1 cellular context compared by ENCODE assay signal in the genomic region with DNA sequence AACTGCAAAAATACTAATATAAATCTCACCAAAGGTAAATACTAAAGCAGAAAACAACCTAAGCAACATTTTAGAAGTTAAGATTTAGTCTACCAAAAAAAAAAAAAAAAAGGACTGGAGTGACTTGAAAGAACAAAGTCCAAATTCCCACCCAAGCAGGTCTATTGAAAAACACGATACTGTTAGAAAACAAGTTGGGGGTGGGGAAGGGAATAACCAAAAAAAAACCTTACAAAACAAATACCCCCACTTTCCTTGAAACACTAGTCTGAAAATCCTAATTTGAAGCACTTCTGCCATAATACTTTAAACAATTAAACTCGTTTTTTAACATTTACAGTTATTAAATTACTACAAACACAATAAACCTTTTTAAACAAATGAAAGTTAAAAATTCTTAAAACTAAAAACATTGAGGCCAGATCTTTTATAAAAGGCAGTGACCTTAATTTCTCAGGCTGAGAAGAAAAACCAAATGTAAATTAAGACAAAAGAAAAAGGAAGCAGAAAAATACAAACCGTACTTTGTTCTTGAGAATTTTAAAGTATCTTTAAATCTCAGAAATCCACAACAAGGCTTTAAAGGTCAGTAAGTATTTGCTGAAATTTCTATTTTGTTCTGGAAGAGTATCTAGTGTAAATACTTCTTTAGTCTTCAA.
TF ChIP-seq lines count a peak whose summit lies in the region.

No MANE protein-coding gene starts in this region.

TF ChIP-seq in SK-N-SH treated with all-trans-retinoic acid at 6 μM for 48 hours, 23 proteins besides CTCF, POLR2A, EP300 and RAD21 (continued from another document):
- TF ChIP-seq, protein P1, sequence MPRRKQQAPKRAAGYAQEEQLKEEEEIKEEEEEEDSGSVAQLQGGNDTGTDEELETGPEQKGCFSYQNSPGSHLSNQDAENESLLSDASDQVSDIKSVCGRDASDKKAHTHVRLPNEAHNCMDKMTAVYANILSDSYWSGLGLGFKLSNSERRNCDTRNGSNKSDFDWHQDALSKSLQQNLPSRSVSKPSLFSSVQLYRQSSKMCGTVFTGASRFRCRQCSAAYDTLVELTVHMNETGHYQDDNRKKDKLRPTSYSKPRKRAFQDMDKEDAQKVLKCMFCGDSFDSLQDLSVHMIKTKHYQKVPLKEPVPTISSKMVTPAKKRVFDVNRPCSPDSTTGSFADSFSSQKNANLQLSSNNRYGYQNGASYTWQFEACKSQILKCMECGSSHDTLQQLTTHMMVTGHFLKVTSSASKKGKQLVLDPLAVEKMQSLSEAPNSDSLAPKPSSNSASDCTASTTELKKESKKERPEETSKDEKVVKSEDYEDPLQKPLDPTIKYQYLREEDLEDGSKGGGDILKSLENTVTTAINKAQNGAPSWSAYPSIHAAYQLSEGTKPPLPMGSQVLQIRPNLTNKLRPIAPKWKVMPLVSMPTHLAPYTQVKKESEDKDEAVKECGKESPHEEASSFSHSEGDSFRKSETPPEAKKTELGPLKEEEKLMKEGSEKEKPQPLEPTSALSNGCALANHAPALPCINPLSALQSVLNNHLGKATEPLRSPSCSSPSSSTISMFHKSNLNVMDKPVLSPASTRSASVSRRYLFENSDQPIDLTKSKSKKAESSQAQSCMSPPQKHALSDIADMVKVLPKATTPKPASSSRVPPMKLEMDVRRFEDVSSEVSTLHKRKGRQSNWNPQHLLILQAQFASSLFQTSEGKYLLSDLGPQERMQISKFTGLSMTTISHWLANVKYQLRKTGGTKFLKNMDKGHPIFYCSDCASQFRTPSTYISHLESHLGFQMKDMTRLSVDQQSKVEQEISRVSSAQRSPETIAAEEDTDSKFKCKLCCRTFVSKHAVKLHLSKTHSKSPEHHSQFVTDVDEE (CRISPR knock-in tag; IDR thresholded peaks at IDR 0.05), result no peak
